ENCODE assay signal across 16 cellular contexts in genomic region chr22:48886604-48887393, GRCh38.
DNase-seq lines count a peak whose midpoint lies in the region; ATAC-seq and TF ChIP-seq lines count a peak whose summit lies in the region.
"Had no signal": no experiment of that assay in that cellular context is flagged by ENCODE, and none has a peak within 500 bp of the region (broad histone marks: within the 10 kb centered on the region; RNA-seq: fewer than 3 reads in every experiment).

No MANE protein-coding gene starts in this region.

- H3K18ac ChIP-seq in trophoblast cell (ENCODE audit: low read length): no peak overlapping the region

- no peak overlapping the region for H3K27ac Mint-ChIP-seq in osteocyte (ENCODE audit: unreplicated experiment)
- H3K27ac Mint-ChIP-seq: activated B cell treated with CpG ODN at 0.5 μM for 24 hours, T-helper 17 cell had no signal

- H3K36me3 ChIP-seq in Peyer's patch: no peaks in the 10 kb centered on the region
- no peaks in the 10 kb centered on the region for H3K36me3 ChIP-seq in trophoblast cell (ENCODE audit: control insufficient read depth in 1 of 2, insufficient read depth in 2 of 2, low read length in 2 of 2)
- H3K36me3 ChIP-seq: BE2C had no signal

- no peak for TF ChIP-seq POLR2A in Peyer's patch (IDR thresholded peaks at IDR 0.05)

- no peak overlapping the region for H3K9ac ChIP-seq in trophoblast cell (ENCODE audit: low read length)

- no peak overlapping the region for H3K4ac ChIP-seq in trophoblast cell (ENCODE audit: low read depth, low read length)

- TF ChIP-seq CTCF in Peyer's patch (IDR thresholded peaks at IDR 0.05) (no peak), osteocyte (IDR thresholded peaks at IDR 0.05) (no peak)

- no peak overlapping the region for H4K8ac ChIP-seq in trophoblast cell (ENCODE audit: low read depth, low read length)

- H4K91ac ChIP-seq in trophoblast cell (ENCODE audit: low read depth, low read length): no peak overlapping the region

- no peak overlapping the region for H4K12ac ChIP-seq in trophoblast cell (ENCODE audit: low read depth, low read length)

- no peaks in the 10 kb centered on the region for H3K9me3 Mint-ChIP-seq in osteocyte (ENCODE audit: unreplicated experiment)
- H3K9me3 Mint-ChIP-seq: activated B cell treated with CpG ODN at 0.5 μM for 24 hours had no signal

- H3K27ac ChIP-seq in Peyer's patch (no peak overlapping the region), trophoblast cell (ENCODE audit: low read depth, low read length) (no peak overlapping the region)
- H3K27ac ChIP-seq: hepatocyte had no signal

- H3K23ac ChIP-seq in trophoblast cell (ENCODE audit: low read length): no peak overlapping the region

- no peak overlapping the region for H2BK120ac ChIP-seq in trophoblast cell (ENCODE audit: insufficient read depth, low read length, poor library complexity)

- H3K4me3 Mint-ChIP-seq in osteocyte (ENCODE audit: unreplicated experiment): no peak overlapping the region
- H3K4me3 Mint-ChIP-seq: activated B cell treated with CpG ODN at 0.5 μM for 24 hours, T-helper 17 cell had no signal

- H3K4me1 Mint-ChIP-seq in osteocyte (ENCODE audit: unreplicated experiment): no peaks in the 10 kb centered on the region
- H3K4me1 Mint-ChIP-seq: activated B cell treated with CpG ODN at 0.5 μM for 24 hours, T-helper 17 cell had no signal

- DNase-seq in DMS153 treated with DMSO at 0.1 percent for 48 hours (lab: John Stamatoyannopoulos, UW; ENCODE audit: unreplicated experiment) (peak; percentile 44), NCI-H146 (lab: John Stamatoyannopoulos, UW) (peak; percentile 76), Peyer's patch (peak in 2 of 3 donors; percentile 26 to 33), osteocyte (ENCODE audit: extremely low spot score, unreplicated experiment) (peak; percentile 79), trophoblast cell (no peak)
- DNase-seq in stimulated activated naive CD4-positive, alpha-beta T cell treated with Interleukin-2 at 50 U/mL for 16 hours (lab: John Stamatoyannopoulos, UW): no peak
- DNase-seq: activated B cell treated with CpG ODN at 0.5 μM for 24 hours; activated gamma-delta T cell; anterior cingulate cortex; BE2C; nucleus accumbens; SHP77 treated with DMSO at 0.1 percent for 48 hours; stimulated activated CD4-positive, alpha-beta T cell treated with anti-CD3 and anti-CD28 coated beads, Interleukin-4, amount 100 ng/mL, for 1 hour; T-helper 17 cell had no signal

- H3K4me1 ChIP-seq in Peyer's patch (no peaks in the 10 kb centered on the region), trophoblast cell (ENCODE audit: control insufficient read depth in 1 of 2, insufficient read depth in 2 of 2, low read length in 2 of 2) (no peaks in the 10 kb centered on the region)
- H3K4me1 ChIP-seq: BE2C had no signal

- no peaks in the 10 kb centered on the region for H3K27me3 ChIP-seq in Peyer's patch
- no peaks in the 10 kb centered on the region for H3K27me3 ChIP-seq in trophoblast cell (ENCODE audit: insufficient read depth, low read length)
- H3K27me3 ChIP-seq: BE2C, hepatocyte had no signal

- no peaks in the 10 kb centered on the region for H3K79me2 ChIP-seq in trophoblast cell (ENCODE audit: control insufficient read depth, insufficient read depth, low read length, poor library complexity)
- H3K79me2 ChIP-seq: hepatocyte had no signal

- ATAC-seq in HG03520 (IDR thresholded peaks at IDR 0.05; ENCODE audit: unreplicated experiment): no peak
- ATAC-seq: T-helper 17 cell had no signal

- H3K14ac ChIP-seq in trophoblast cell (ENCODE audit: low read length): no peak overlapping the region

- H3K4me2 ChIP-seq in trophoblast cell (ENCODE audit: low read length): no peak overlapping the region
- H3K4me2 ChIP-seq: hepatocyte had no signal

- H2AFZ ChIP-seq in trophoblast cell (ENCODE audit: insufficient read depth, low read length, poor library complexity): no peak overlapping the region
- H2AFZ ChIP-seq: hepatocyte had no signal

- no peaks in the 10 kb centered on the region for H3K36me3 Mint-ChIP-seq in osteocyte (ENCODE audit: unreplicated experiment)

- no peaks in the 10 kb centered on the region for H3K27me3 Mint-ChIP-seq in osteocyte (ENCODE audit: unreplicated experiment)
- H3K27me3 Mint-ChIP-seq: activated B cell treated with CpG ODN at 0.5 μM for 24 hours had no signal

- H2BK12ac ChIP-seq in trophoblast cell (ENCODE audit: low read length): no peak overlapping the region

- H3K9me3 ChIP-seq in Peyer's patch: no peaks in the 10 kb centered on the region
- peaks cover 8% of the 10 kb centered on the region for H3K9me3 ChIP-seq in trophoblast cell (ENCODE audit: insufficient read depth, low read depth, low read length)
- H3K9me3 ChIP-seq: BE2C had no signal

- H3K79me1 ChIP-seq in trophoblast cell (ENCODE audit: low read length): no peaks in the 10 kb centered on the region

- H2AK5ac ChIP-seq in trophoblast cell (ENCODE audit: low read length): no peak overlapping the region

- no peak overlapping the region for H2BK5ac ChIP-seq in trophoblast cell (ENCODE audit: low read depth, low read length, poor library complexity)

- no peak overlapping the region for H3K4me3 ChIP-seq in Peyer's patch
- no peak overlapping the region for H3K4me3 ChIP-seq in trophoblast cell (ENCODE audit: low read depth, low read length)
- H3K4me3 ChIP-seq: hepatocyte had no signal

- WGBS in trophoblast cell (ENCODE audit: extremely low coverage, insufficient coverage, insufficient read length): no CpG with 5 or more reads among the region's 22 CpGs

Comparison
In these comparisons a context has a peak if more than half of its experiments do, and no peak if none do; other contexts are left out.
1. DNase-seq: peak in DMS153 treated with DMSO at 0.1 percent for 48 hours (single experiment), NCI-H146 (single experiment), Peyer's patch (2 of 3) and osteocyte (single experiment); none in trophoblast cell (0 of 2) and stimulated activated naive CD4-positive, alpha-beta T cell treated with Interleukin-2 at 50 U/mL for 16 hours (single experiment).